13 cellular contexts compared by ENCODE assay signal in the genomic region with DNA sequence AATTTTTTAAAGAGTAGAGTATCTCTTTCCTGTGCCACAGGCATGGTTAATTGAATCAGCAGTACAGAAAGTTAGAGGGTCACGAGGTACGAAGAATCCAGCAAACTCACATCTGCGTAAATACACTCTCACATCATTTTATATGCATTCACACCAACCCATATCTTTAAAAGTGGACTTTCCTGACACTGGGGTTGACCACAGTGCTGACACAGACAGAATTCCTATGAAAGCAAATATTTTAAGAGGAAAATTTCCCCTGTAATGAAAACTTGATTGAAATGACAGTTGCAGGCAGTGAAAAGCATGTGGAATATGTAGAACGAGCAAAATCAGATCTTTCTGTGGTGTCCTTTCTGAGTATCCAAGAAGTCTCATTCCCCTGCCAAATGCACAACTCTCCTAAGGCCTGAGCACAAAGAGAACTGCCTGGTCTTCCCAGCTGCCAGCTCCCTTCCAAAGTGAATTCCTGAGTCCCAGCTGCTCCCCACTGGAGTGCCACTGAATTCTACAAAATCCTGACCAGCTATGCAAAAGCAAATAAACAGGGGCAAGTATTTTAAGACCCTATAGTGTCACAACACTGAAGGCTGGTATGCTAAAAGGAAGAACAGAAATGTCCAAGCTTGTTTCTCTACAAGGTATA. TPM values are rescaled to one million over a fixed set of nuclear protein-coding genes. Genes with fewer than 3 reads are reported as not detected.
DNase-seq lines count a peak whose midpoint lies in the region; ATAC-seq, FAIRE-seq and TF ChIP-seq lines count a peak whose summit lies in the region.
"Had no signal": no experiment of that assay in that cellular context is flagged by ENCODE, and none has a peak within 500 bp of the region (broad histone marks: within the 10 kb centered on the region; RNA-seq: fewer than 3 reads in every experiment).

No MANE protein-coding gene starts in this region.

- H3K9ac ChIP-seq in endothelial cell of umbilical vein (replicated peaks; ENCODE audit: extremely low read depth, insufficient read depth, low read length) (no peak overlapping the region), neural progenitor cell (no peak overlapping the region), Karpas-422 (ENCODE audit: low read length) (no peak overlapping the region)

- dilution Hi-C loops in endothelial cell of umbilical vein (cut with MboI; ENCODE audit: extremely low pct_ligation_motif_present, low sequenced_read_pairs) = no loop called here

- no peak overlapping the region for H2AFZ ChIP-seq in endothelial cell of umbilical vein (ENCODE audit: low read depth, low read length)
- H2AFZ ChIP-seq in neural progenitor cell (replicated peaks) = no peak overlapping the region
- H2AFZ ChIP-seq in Karpas-422 (ENCODE audit: low read length) = no peak overlapping the region

- peaks cover 78% of the 10 kb centered on the region for H3K4me1 Mint-ChIP-seq in CD8-positive, alpha-beta T cell (ENCODE audit: low read depth)
- peaks cover 5% of the 10 kb centered on the region for H3K4me1 Mint-ChIP-seq in neural progenitor cell

- no peak for TF ChIP-seq CTCF in CD8-positive, alpha-beta T cell (IDR thresholded peaks at IDR 0.05)
- no peak for TF ChIP-seq CTCF in endothelial cell of umbilical vein (IDR thresholded peaks at IDR 0.05; ENCODE audit: extremely low read depth in 1 of 2, insufficient read depth in 1 of 2, low read depth in 1 of 2, low read length in 2 of 2)
- no peak for TF ChIP-seq CTCF in neural progenitor cell (IDR thresholded peaks at IDR 0.05)
- TF ChIP-seq CTCF in thyroid gland (IDR thresholded peaks at IDR 0.05) = no peak

- 66 to 84% methylated on average over 4 of the region's 4 CpGs for WGBS in thyroid gland, 2 donors

- no peaks in the 10 kb centered on the region for H3F3A ChIP-seq in neural progenitor cell (ENCODE audit: low read depth)

- H4K20me1 ChIP-seq in endothelial cell of umbilical vein (replicated peaks; ENCODE audit: control insufficient read depth, extremely low read depth, insufficient read depth, low read length) (no peaks in the 10 kb centered on the region), neural progenitor cell (ENCODE audit: low read depth) (no peaks in the 10 kb centered on the region), Karpas-422 (ENCODE audit: insufficient read depth, low read depth, low read length) (no peaks in the 10 kb centered on the region)

- peak overlapping the region; percentile 57 for H3K4me3 Mint-ChIP-seq in CD8-positive, alpha-beta T cell
- H3K4me3 Mint-ChIP-seq in neural progenitor cell = no peak overlapping the region

- CTCF ChIA-PET in CD8-positive, alpha-beta T cell (lab: Charles Lee) = interaction anchor here (6.2 kb wide), 1 partner anchor 395 kb away, joined by 62 read pairs; no protein-coding TSS in a partner anchor
- CTCF ChIA-PET in endothelial cell of umbilical vein (lab: Charles Lee) = interaction anchor here (1.3 kb wide), 1 partner anchor 12 kb away, joined by 4 read pairs; no protein-coding TSS in a partner anchor

- intact Hi-C loops in CD8-positive, alpha-beta T cell (cut with DNase I, micrococcal nuclease) = loop anchor here (5.0 to 10.0 kb wide), 5 partner anchors 47 to 1330 kb away; partner anchors contain the start of genes OFD1 (in 1 of the 2) and TRAPPC2 (in 1 of the 2)
- intact Hi-C loops in endothelial cell of umbilical vein (cut with micrococcal nuclease) (no loop called here), thyroid gland (cut with DNase I) (no loop called here)

- no peaks in the 10 kb centered on the region for H3K9me3 Mint-ChIP-seq in CD8-positive, alpha-beta T cell
- peaks cover 11% of the 10 kb centered on the region for H3K9me3 Mint-ChIP-seq in neural progenitor cell

- no peaks in the 10 kb centered on the region for H3K36me3 Mint-ChIP-seq in CD8-positive, alpha-beta T cell
- no peaks in the 10 kb centered on the region for H3K36me3 Mint-ChIP-seq in neural progenitor cell

- H3K27ac ChIP-seq in CD8-positive, alpha-beta T cell (ENCODE audit: low read depth, low read length) = no peak overlapping the region
- H3K27ac ChIP-seq in endothelial cell of umbilical vein (ENCODE audit: insufficient read depth, low read depth, low read length) (no peak overlapping the region), neural progenitor cell (no peak overlapping the region), Karpas-422 (ENCODE audit: low read length) (no peak overlapping the region), thyroid gland (no peak overlapping the region)
- H3K27ac ChIP-seq: HL-60 had no signal

- ATAC-seq in CD8-positive, alpha-beta T cell = no peak
- no peak for ATAC-seq in HG02759 (IDR thresholded peaks at IDR 0.05; ENCODE audit: unreplicated experiment)

- H3K27me3 Mint-ChIP-seq in CD8-positive, alpha-beta T cell (ENCODE audit: low read depth) = no peaks in the 10 kb centered on the region
- H3K27me3 Mint-ChIP-seq in neural progenitor cell (ENCODE audit: insufficient read depth, low read depth) = peaks cover 2% of the 10 kb centered on the region

- no peaks in the 10 kb centered on the region for H3K36me3 ChIP-seq in CD8-positive, alpha-beta T cell (ENCODE audit: insufficient read depth, low read length)
- no peaks in the 10 kb centered on the region for H3K36me3 ChIP-seq in endothelial cell of umbilical vein (ENCODE audit: control insufficient read depth in 2 of 2, extremely low read depth in 1 of 2, insufficient read depth in 2 of 2, low read length in 2 of 2)
- H3K36me3 ChIP-seq in neural progenitor cell = no peaks in the 10 kb centered on the region
- H3K36me3 ChIP-seq in Karpas-422 (ENCODE audit: insufficient read depth, low read length) = no peaks in the 10 kb centered on the region
- no peaks in the 10 kb centered on the region for H3K36me3 ChIP-seq in thyroid gland

- no peaks in the 10 kb centered on the region for H3K27me3 ChIP-seq in CD8-positive, alpha-beta T cell (ENCODE audit: insufficient read depth, low read length)
- no peaks in the 10 kb centered on the region for H3K27me3 ChIP-seq in endothelial cell of umbilical vein (ENCODE audit: control insufficient read depth in 2 of 2, insufficient read depth in 2 of 2, low read length in 2 of 2)
- no peaks in the 10 kb centered on the region for H3K27me3 ChIP-seq in neural progenitor cell
- H3K27me3 ChIP-seq in Karpas-422 (ENCODE audit: low read length) = no peaks in the 10 kb centered on the region
- no peaks in the 10 kb centered on the region for H3K27me3 ChIP-seq in thyroid gland

- no peaks in the 10 kb centered on the region for H3K9me3 ChIP-seq in CD8-positive, alpha-beta T cell (ENCODE audit: low read length)
- no peaks in the 10 kb centered on the region for H3K9me3 ChIP-seq in endothelial cell of umbilical vein (replicated peaks; ENCODE audit: control insufficient read depth, insufficient read depth, low read length)
- H3K9me3 ChIP-seq in neural progenitor cell (ENCODE audit: low read depth) = no peaks in the 10 kb centered on the region
- no peaks in the 10 kb centered on the region for H3K9me3 ChIP-seq in Karpas-422 (ENCODE audit: low read length)
- no peaks in the 10 kb centered on the region for H3K9me3 ChIP-seq in thyroid gland

- TF ChIP-seq POLR2A in endothelial cell of umbilical vein (IDR thresholded peaks at IDR 0.05; ENCODE audit: low read depth, low read length) = no peak
- no peak for TF ChIP-seq POLR2A in thyroid gland (IDR thresholded peaks at IDR 0.05)

- BruUV-seq in endothelial cell of umbilical vein (replicated peaks; lab: Mats Ljungman, UMichigan) = no TSS peak

- H3K4me2 ChIP-seq in endothelial cell of umbilical vein (ENCODE audit: insufficient read depth, low read length) (no peak overlapping the region), neural progenitor cell (no peak overlapping the region), Karpas-422 (ENCODE audit: low read depth, low read length, poor library complexity, severe bottlenecking) (no peak overlapping the region)

- no peaks in the 10 kb centered on the region for H3K79me2 ChIP-seq in endothelial cell of umbilical vein (ENCODE audit: control insufficient read depth, insufficient read depth, low read length)
- H3K79me2 ChIP-seq in neural progenitor cell (ENCODE audit: low read depth) = no peaks in the 10 kb centered on the region
- no peaks in the 10 kb centered on the region for H3K79me2 ChIP-seq in Karpas-422 (ENCODE audit: low read length)

- POLR2A ChIA-PET in CD8-positive, alpha-beta T cell (lab: Charles Lee) = no interaction called here
- POLR2A ChIA-PET in endothelial cell of umbilical vein (lab: Charles Lee) = interaction anchor here (0.6 kb wide), 1 partner anchor 246 kb away, joined by 3 read pairs; no protein-coding TSS in a partner anchor

- H3K9me2 ChIP-seq in Karpas-422 (replicated peaks; ENCODE audit: insufficient read depth, low read length) = no peaks in the 10 kb centered on the region

- no peaks in the 10 kb centered on the region for H3K9me1 ChIP-seq in endothelial cell of umbilical vein (replicated peaks; ENCODE audit: control insufficient read depth, extremely low read depth, insufficient read depth, low read length)

- no peak overlapping the region for H3K4me3 ChIP-seq in CD8-positive, alpha-beta T cell (ENCODE audit: low read depth, low read length)
- H3K4me3 ChIP-seq in endothelial cell of umbilical vein (replicated peaks in 1 of 3; ENCODE audit: insufficient read depth in 1 of 3, low read depth in 1 of 3, low read length in 3 of 3) = no peak overlapping the region
- no peak overlapping the region for H3K4me3 ChIP-seq in neural progenitor cell
- H3K4me3 ChIP-seq in Karpas-422 (ENCODE audit: low read length) = no peak overlapping the region
- H3K4me3 ChIP-seq in thyroid gland (replicated peaks in 1 of 3) = no peak overlapping the region

- no peak for DNase-seq in CD8-positive, alpha-beta T cell
- no peak for DNase-seq in RCC 7860 (ENCODE audit: low spot score)
- peak; percentile 28 for DNase-seq in endothelial cell of umbilical vein (ENCODE audit: low read depth, low spot score)
- DNase-seq in neural progenitor cell (ENCODE audit: low spot score) = peak; percentile 51
- DNase-seq in Karpas-422 = no peak
- DNase-seq in thyroid gland = no peak
- DNase-seq in stimulated activated naive CD4-positive, alpha-beta T cell treated with Interleukin-2 at 50 U/mL for 16 hours (lab: John Stamatoyannopoulos, UW) = no peak
- DNase-seq: activated CD8-positive, alpha-beta memory T cell treated with anti-CD3 and anti-CD28 coated beads, Interleukin-2, amount 50 U/mL, for 4 hours; effector CD8-positive, alpha-beta T cell; NCI-H2029; SHP77 treated with DMSO at 0.1 percent for 48 hours had no signal

- H3K27ac Mint-ChIP-seq in CD8-positive, alpha-beta T cell = peak overlapping the region; percentile 95
- H3K27ac Mint-ChIP-seq in neural progenitor cell = no peak overlapping the region

- peak; percentile 15 for FAIRE-seq in RCC 7860 (lab: Jason Lieb, UNC)
- FAIRE-seq in endothelial cell of umbilical vein (lab: Jason Lieb, UNC) = peak; percentile 28

- H3K4me1 ChIP-seq in CD8-positive, alpha-beta T cell (ENCODE audit: insufficient read depth, low read length) = peaks cover 70% of the 10 kb centered on the region
- peaks cover 51% of the 10 kb centered on the region for H3K4me1 ChIP-seq in endothelial cell of umbilical vein (ENCODE audit: control insufficient read depth, extremely low read depth, insufficient read depth, low read length)
- peaks cover 7% of the 10 kb centered on the region for H3K4me1 ChIP-seq in neural progenitor cell
- H3K4me1 ChIP-seq in Karpas-422 (ENCODE audit: low read length) = no peaks in the 10 kb centered on the region
- no peaks in the 10 kb centered on the region for H3K4me1 ChIP-seq in thyroid gland

RNA-seq across cellular contexts. Expression of gene FAM9C, which starts 50.5 kb away (rescaled TPM):
- not detected for total RNA-seq in CD8-positive, alpha-beta T cell
- total RNA-seq in endothelial cell of umbilical vein = not detected in 2 replicates
- polyA plus RNA-seq in endothelial cell of umbilical vein = not detected in 2 replicates
- not detected in 2 replicates for polyA plus RNA-seq in endothelial cell of umbilical vein (2011; cell fraction: cytosol; rRNA removed)
- not detected in 2 replicates for polyA plus RNA-seq in endothelial cell of umbilical vein (2011; cell fraction: nucleus; rRNA removed)
- polyA plus RNA-seq in endothelial cell of umbilical vein (2012) = not detected in 2 replicates
- not detected in 2 replicates for polyA minus RNA-seq in endothelial cell of umbilical vein
- not detected for polyA minus RNA-seq in endothelial cell of umbilical vein (2011; cell fraction: cytosol; rRNA and poly(A)+ RNA removed)
- not detected in 2 replicates for polyA minus RNA-seq in endothelial cell of umbilical vein (2011; cell fraction: nucleus; rRNA and poly(A)+ RNA removed)
- not detected in 2 replicates for total RNA-seq in neural progenitor cell (ENCODE audit: low replicate concordance)
- total RNA-seq in Karpas-422 (2014; rRNA removed; shearing (Covaris generic); ENCODE audit: low replicate concordance) = not detected in 2 replicates
- total RNA-seq in thyroid gland = under 1 TPM in 1 of 4 donors, not detected in 3; 0.11 TPM

Comparison
In these comparisons a context has a peak if more than half of its experiments do, and no peak if none do; other contexts are left out.
1. DNase-seq: peak in endothelial cell of umbilical vein (single experiment) and neural progenitor cell (single experiment); none in CD8-positive, alpha-beta T cell (0 of 7), RCC 7860 (single experiment), Karpas-422 (single experiment), thyroid gland (0 of 2) and stimulated activated naive CD4-positive, alpha-beta T cell treated with Interleukin-2 at 50 U/mL for 16 hours (single experiment).
2. intact Hi-C loops: an anchor here in CD8-positive, alpha-beta T cell (5.0 to 10.0 kb wide); none called in endothelial cell of umbilical vein and thyroid gland.